ENCODE assay signal across 16 cellular contexts in genomic region chr17:14042411-14042810, GRCh38. TPM values are rescaled to one million over a fixed set of nuclear protein-coding genes. Genes with fewer than 3 reads are reported as not detected.
DNase-seq lines count a peak whose midpoint lies in the region; ATAC-seq and TF ChIP-seq lines count a peak whose summit lies in the region.
"Had no signal": no experiment of that assay in that cellular context is flagged by ENCODE, and none has a peak within 500 bp of the region (broad histone marks: within the 10 kb centered on the region; RNA-seq: fewer than 3 reads in every experiment).

No MANE protein-coding gene starts in this region.

- DNase-seq in activated T-cell treated with anti-CD3 and anti-CD28 coated beads, Interleukin-2, amount 50 U/mL, for 72 hours, result peak in 1 of 2 donors; percentile 9
- DNase-seq in activated T-cell treated with anti-CD3 and anti-CD28 coated beads for 4 hours (no peak), mesenchymal stem cell (no peak), nephron progenitor cell (no peak)
- DNase-seq: CD8-positive, alpha-beta memory T cell; HFFc6; NCI-H146; NCI-H524 had no signal

- H3K4me3 ChIP-seq in mesenchymal stem cell (ENCODE audit: insufficient read depth in 1 of 2, low read depth in 1 of 2, low read length in 2 of 2), result no peak overlapping the region
- H3K4me3 ChIP-seq: A549; BLaER1 treated with 17β-estradiol and CSF1 and Interleukin-3, amounts not matched to agents 10 nM and 100 nM had no signal

- no peaks in the 10 kb centered on the region for H3K27me3 ChIP-seq in mesenchymal stem cell (ENCODE audit: control insufficient read depth in 1 of 2, insufficient read depth in 1 of 2, low read length in 2 of 2)
- H3K27me3 ChIP-seq: BLaER1 treated with 17β-estradiol and CSF1 and Interleukin-3, amounts not matched to agents 10 nM and 100 nM had no signal

- peaks cover 9% of the 10 kb centered on the region for H3K79me1 ChIP-seq in mesenchymal stem cell (replicated peaks; ENCODE audit: low read length, poor library complexity, severe bottlenecking)

- H3K4me1 ChIP-seq in mesenchymal stem cell (ENCODE audit: control insufficient read depth, insufficient read depth, low read depth, low read length), result no peaks in the 10 kb centered on the region
- H3K4me1 ChIP-seq: A549; BLaER1 treated with 17β-estradiol and CSF1 and Interleukin-3, amounts not matched to agents 10 nM and 100 nM had no signal

- H2BK5ac ChIP-seq in mesenchymal stem cell (ENCODE audit: low read depth, low read length, poor library complexity, severe bottlenecking), result no peak overlapping the region

- H3K4me1 Mint-ChIP-seq in activated T-cell treated with anti-CD3 and anti-CD28 coated beads, Interleukin-2, amount 50 U/mL, for 72 hours (ENCODE audit: low read depth), result peaks cover 46% of the 10 kb centered on the region
- H3K4me1 Mint-ChIP-seq in nephron progenitor cell, result peaks cover 5% of the 10 kb centered on the region

- peaks cover 1 to 5% of the 10 kb centered on the region in 2 donors for H3K36me3 Mint-ChIP-seq in activated T-cell treated with anti-CD3 and anti-CD28 coated beads, Interleukin-2, amount 50 U/mL, for 72 hours (ENCODE audit: insufficient read depth in 2 of 2)
- H3K36me3 Mint-ChIP-seq in nephron progenitor cell (ENCODE audit: low read depth), result peaks cover 22% of the 10 kb centered on the region

- no peak overlapping the region for H4K8ac ChIP-seq in mesenchymal stem cell (ENCODE audit: low read length)

- no peak overlapping the region for H2BK120ac ChIP-seq in mesenchymal stem cell (ENCODE audit: low read depth, low read length)

- peaks cover 0 to 2% of the 10 kb centered on the region in 2 experiments for H3K36me3 ChIP-seq in mesenchymal stem cell (ENCODE audit: control insufficient read depth in 1 of 2, insufficient read depth in 2 of 2, low read depth in 1 of 2, low read length in 2 of 2)

- peak overlapping the region in 1 of 2 donors; percentile 65 for H3K4me3 Mint-ChIP-seq in activated T-cell treated with anti-CD3 and anti-CD28 coated beads, Interleukin-2, amount 50 U/mL, for 72 hours
- no peak overlapping the region for H3K4me3 Mint-ChIP-seq in nephron progenitor cell
- H3K4me3 Mint-ChIP-seq: CD8-positive, alpha-beta memory T cell; HFFc6 had no signal

- no peak overlapping the region for H2AK5ac ChIP-seq in mesenchymal stem cell (ENCODE audit: low read length, severe bottlenecking)

- H3K9ac ChIP-seq in mesenchymal stem cell (ENCODE audit: low read length), result no peak overlapping the region
- H3K9ac ChIP-seq: BLaER1 treated with 17β-estradiol and CSF1 and Interleukin-3, amounts not matched to agents 10 nM and 100 nM; KMS-11 had no signal

- H3K18ac ChIP-seq in mesenchymal stem cell (ENCODE audit: low read depth in 1 of 2, low read length in 2 of 2), result no peak overlapping the region

- H3K23ac ChIP-seq in mesenchymal stem cell (ENCODE audit: low read length in 2 of 2), result no peak overlapping the region

- H3K9me3 Mint-ChIP-seq in activated T-cell treated with anti-CD3 and anti-CD28 coated beads, Interleukin-2, amount 50 U/mL, for 72 hours, result peaks cover 0 to 2% of the 10 kb centered on the region in 2 donors
- no peaks in the 10 kb centered on the region for H3K9me3 Mint-ChIP-seq in nephron progenitor cell
- H3K9me3 Mint-ChIP-seq: CD8-positive, alpha-beta memory T cell; HFFc6 had no signal

- H3K27ac ChIP-seq in mesenchymal stem cell (ENCODE audit: low read length, poor library complexity, severe bottlenecking), result no peak overlapping the region
- H3K27ac ChIP-seq: A549; BLaER1 treated with 17β-estradiol and CSF1 and Interleukin-3, amounts not matched to agents 10 nM and 100 nM; KMS-11 had no signal

- H3K4me2 ChIP-seq in mesenchymal stem cell (ENCODE audit: low read length, poor library complexity, severe bottlenecking), result no peak overlapping the region
- H3K4me2 ChIP-seq: A549; BLaER1 treated with 17β-estradiol and CSF1 and Interleukin-3, amounts not matched to agents 10 nM and 100 nM; KMS-11 had no signal

- WGBS in mesenchymal stem cell, result over 99% methylated on average over 3 of the region's 4 CpGs

- no peak overlapping the region for H4K91ac ChIP-seq in mesenchymal stem cell (ENCODE audit: low read length)

- peak; percentile 75 to 92 for ATAC-seq in activated T-cell treated with anti-CD3 and anti-CD28 coated beads, Interleukin-2, amount 50 U/mL, for 72 hours (replicated peaks in 1 of 2)
- ATAC-seq in GM21717 (IDR thresholded peaks at IDR 0.05; ENCODE audit: unreplicated experiment) (peak; percentile 64), HG03432 (IDR thresholded peaks at IDR 0.05; ENCODE audit: unreplicated experiment) (peak; percentile 62), GM21723 (IDR thresholded peaks at IDR 0.05; ENCODE audit: unreplicated experiment) (no peak), GM21381 (IDR thresholded peaks at IDR 0.05; ENCODE audit: unreplicated experiment) (no peak)
- ATAC-seq: A549, Panc1 had no signal

- no peaks in the 10 kb centered on the region for H3K9me3 ChIP-seq in mesenchymal stem cell (ENCODE audit: control insufficient read depth, low read length)
- H3K9me3 ChIP-seq: A549; BLaER1 treated with 17β-estradiol and CSF1 and Interleukin-3, amounts not matched to agents 10 nM and 100 nM had no signal

- no peak for TF ChIP-seq CTCF in nephron progenitor cell (IDR thresholded peaks at IDR 0.05)

- no peak overlapping the region for H2BK15ac ChIP-seq in mesenchymal stem cell (ENCODE audit: low read depth, poor library complexity, severe bottlenecking)

- H2BK12ac ChIP-seq in mesenchymal stem cell (ENCODE audit: low read length in 2 of 2), result no peak overlapping the region

- H3K27me3 Mint-ChIP-seq in activated T-cell treated with anti-CD3 and anti-CD28 coated beads, Interleukin-2, amount 50 U/mL, for 72 hours (ENCODE audit: low read depth), result no peaks in the 10 kb centered on the region
- no peaks in the 10 kb centered on the region for H3K27me3 Mint-ChIP-seq in nephron progenitor cell (ENCODE audit: low read depth, poor library complexity)
- H3K27me3 Mint-ChIP-seq: CD8-positive, alpha-beta memory T cell had no signal

- no peak overlapping the region for H3K4ac ChIP-seq in mesenchymal stem cell (ENCODE audit: low read depth in 1 of 2, low read length in 2 of 2)

- no peak overlapping the region for H3K27ac Mint-ChIP-seq in activated T-cell treated with anti-CD3 and anti-CD28 coated beads, Interleukin-2, amount 50 U/mL, for 72 hours
- no peak overlapping the region for H3K27ac Mint-ChIP-seq in nephron progenitor cell
- H3K27ac Mint-ChIP-seq: HFFc6 had no signal

- H2AFZ ChIP-seq in mesenchymal stem cell (ENCODE audit: low read depth, low read length), result no peak overlapping the region

- no peak overlapping the region for H3K14ac ChIP-seq in mesenchymal stem cell (ENCODE audit: low read length in 2 of 2)

RNA-seq across cellular contexts. Expression of gene COX10, which starts 26.9 kb away (rescaled TPM):
- 10 to 100 TPM; 30.7 to 31.5 TPM for total RNA-seq in activated T-cell treated with anti-CD3 and anti-CD28 coated beads, Interleukin-2, amount 50 U/mL, for 72 hours
- polyA plus RNA-seq in mesenchymal stem cell (2013, experiment 1 of 2), result 8.5 TPM
- 8.5 TPM for polyA plus RNA-seq in mesenchymal stem cell (2013, experiment 2 of 2)

Comparison
In these comparisons a context has a peak if more than half of its experiments do, and no peak if none do; other contexts are left out.
1. ATAC-seq: peak in activated T-cell treated with anti-CD3 and anti-CD28 coated beads, Interleukin-2, amount 50 U/mL, for 72 hours (2 of 2), GM21717 (single experiment) and HG03432 (single experiment); none in GM21723 (single experiment) and GM21381 (single experiment).